Comparison of ENCODE assay signal across 30 cellular contexts in the genomic region with DNA sequence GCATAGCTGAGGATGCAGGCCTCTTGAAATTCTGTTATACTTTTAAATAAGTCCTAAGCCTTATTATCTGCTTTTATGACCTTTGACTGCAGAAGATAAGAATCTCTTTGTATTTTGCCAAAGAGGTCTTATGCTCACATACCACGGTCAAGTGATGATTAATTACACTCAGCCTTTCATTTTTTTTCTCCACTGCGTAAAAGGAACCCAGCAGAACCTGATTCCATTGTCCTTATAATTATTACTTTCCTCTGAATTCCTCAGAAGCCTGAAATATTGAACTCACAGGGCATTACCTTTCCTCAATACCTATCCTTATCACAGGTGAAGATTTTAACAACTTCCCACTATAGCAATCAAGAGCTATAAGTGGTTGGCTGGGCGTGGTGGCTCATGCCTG.
"Had no signal": no experiment of that assay in that cellular context is flagged by ENCODE, and none has a peak within 500 bp of the region (broad histone marks: within the 10 kb centered on the region; RNA-seq: fewer than 3 reads in every experiment).

No MANE protein-coding gene starts in this region.

- H3K36me3 Mint-ChIP-seq: activated naive CD8-positive, alpha-beta T cell had no signal

- H3K4me3 ChIP-seq: body of pancreas, esophagus muscularis mucosa, gastroesophageal sphincter had no signal

- H3K27ac Mint-ChIP-seq: activated B cell treated with CpG ODN at 0.5 μM for 24 hours; activated CD8-positive, alpha-beta T cell treated with anti-CD3 and anti-CD28 coated beads for 36 hours; activated naive CD8-positive, alpha-beta T cell; activated T-helper 17 cell treated with anti-CD3 and anti-CD28 coated beads, Interleukin-2, amount 50 U/mL, for 72 hours; effector memory CD8-positive, alpha-beta T cell; T-helper 17 cell; T-helper 2 cell treated with Interferon-gamma antibody and Interleukin-4, amounts not matched to agents 5 μg/mL and 100 μg/mL, for 36 hours had no signal

- H3K36me3 ChIP-seq: esophagus muscularis mucosa, gastroesophageal sphincter, WERI-Rb-1 had no signal

- H3K4me1 Mint-ChIP-seq: activated B cell treated with CpG ODN at 0.5 μM for 24 hours; activated T-helper 17 cell treated with anti-CD3 and anti-CD28 coated beads, Interleukin-2, amount 50 U/mL, for 72 hours; T-helper 17 cell had no signal

- H3K4me3 Mint-ChIP-seq: activated B cell treated with CpG ODN at 0.5 μM for 24 hours; activated CD8-positive, alpha-beta T cell treated with anti-CD3 and anti-CD28 coated beads for 36 hours; activated naive CD8-positive, alpha-beta T cell; activated T-cell treated with anti-CD3 and anti-CD28 coated beads, Interleukin-2, amount 50 U/mL, for 4 hours; activated T-helper 17 cell treated with anti-CD3 and anti-CD28 coated beads, Interleukin-2, amount 50 U/mL, for 72 hours; effector memory CD8-positive, alpha-beta T cell; T-helper 17 cell; T-helper 2 cell treated with Interferon-gamma antibody and Interleukin-4, amounts not matched to agents 5 μg/mL and 100 μg/mL, for 36 hours had no signal

- DNase-seq: activated B cell treated with CpG ODN at 0.5 μM for 24 hours; activated CD4-positive, alpha-beta T cell treated with anti-CD3 and anti-CD28 coated beads for 48 hours; activated CD4-positive, alpha-beta T cell treated with anti-CD3 and anti-CD28 coated beads, Interleukin-2, amount 50 U/mL, for 1 hour; activated CD4-positive, alpha-beta T cell treated with anti-CD3 and anti-CD28 coated beads, Interleukin-2, amount 50 U/mL, for 48 hours; activated CD8-positive, alpha-beta memory T cell treated with anti-CD3 and anti-CD28 coated beads for 24 hours; activated CD8-positive, alpha-beta T cell treated with anti-CD3 and anti-CD28 coated beads for 36 hours; activated effector memory CD4-positive, alpha-beta T cell treated with Interleukin-2 at 50 U/mL for 16 hours; activated gamma-delta T cell treated with Interleukin-2 at 50 U/mL for 16 hours; activated naive CD4-positive, alpha-beta T cell treated with anti-CD3 and anti-CD28 coated beads, Interleukin-2, amount 50 U/mL, for 16 hours; activated naive CD4-positive, alpha-beta T cell treated with Interleukin-2 at 50 U/mL for 16 hours; activated T-cell treated with anti-CD3 and anti-CD28 coated beads, Interleukin-2, amount 50 U/mL, for 4 hours; amniotic stem cell; body of pancreas; cortex of kidney; dermis blood vessel endothelial cell; effector CD4-positive, alpha-beta T cell; effector memory CD8-positive, alpha-beta T cell; erythroblast; foreskin keratinocyte; T-helper 1 cell; T-helper 17 cell; T1000; WERI-Rb-1 had no signal

- FAIRE-seq: colon had no signal

- ATAC-seq: activated CD4-positive, CD25-positive, alpha-beta regulatory T cell treated with anti-CD3 and anti-CD28 coated beads, Interleukin-2, amount 50 U/mL, for 24 hours; activated CD8-positive, alpha-beta T cell treated with anti-CD3 and anti-CD28 coated beads for 36 hours; activated T-cell treated with anti-CD3 and anti-CD28 coated beads, Interleukin-2, amount 50 U/mL, for 4 hours; activated T-helper 17 cell treated with anti-CD3 and anti-CD28 coated beads, Interleukin-2, amount 50 U/mL, for 72 hours; body of pancreas; effector memory CD8-positive, alpha-beta T cell; foreskin keratinocyte; gastroesophageal sphincter; T-helper 17 cell had no signal

- H3K27me3 ChIP-seq: body of pancreas, esophagus muscularis mucosa, foreskin keratinocyte, gastroesophageal sphincter had no signal

- H3K9me3 ChIP-seq: body of pancreas, esophagus muscularis mucosa, gastroesophageal sphincter had no signal

- H3K4me1 ChIP-seq: body of pancreas, esophagus muscularis mucosa, foreskin keratinocyte, gastroesophageal sphincter had no signal

- H3K27me3 Mint-ChIP-seq: activated B cell treated with CpG ODN at 0.5 μM for 24 hours; activated CD8-positive, alpha-beta T cell treated with anti-CD3 and anti-CD28 coated beads for 36 hours; activated naive CD8-positive, alpha-beta T cell; activated T-helper 17 cell treated with anti-CD3 and anti-CD28 coated beads, Interleukin-2, amount 50 U/mL, for 72 hours; effector memory CD8-positive, alpha-beta T cell; T-helper 17 cell had no signal

- H3K27ac ChIP-seq: body of pancreas, esophagus muscularis mucosa, foreskin keratinocyte, gastroesophageal sphincter, WERI-Rb-1 had no signal
